Comparison of ENCODE assay signal across 2 cellular contexts in the genomic region with DNA sequence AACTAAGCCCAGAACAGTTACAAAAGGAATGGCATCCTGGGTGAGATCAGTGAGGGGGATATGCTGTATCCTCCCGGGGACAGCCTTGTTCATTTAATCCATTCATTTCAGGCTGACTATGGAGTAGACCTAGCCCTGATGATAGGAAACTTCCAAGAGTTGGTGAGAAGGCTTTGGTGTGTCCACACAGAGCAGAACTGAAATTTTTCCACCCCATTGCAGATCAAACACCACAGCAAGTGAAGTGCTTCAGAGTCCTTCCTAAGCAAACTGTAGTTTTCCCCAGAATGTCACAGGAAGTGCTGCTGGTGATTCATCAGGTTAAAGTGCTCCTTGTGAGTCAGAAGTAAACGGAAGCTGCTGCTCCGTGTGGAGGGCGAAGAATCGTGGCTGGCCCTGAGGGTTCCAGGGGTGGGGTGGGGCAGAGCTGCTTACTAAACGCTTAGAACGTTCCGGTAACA.
TF ChIP-seq lines count a peak whose summit lies in the region.

No MANE protein-coding gene starts in this region.

TF ChIP-seq in HEK293, 187 proteins besides CTCF, POLR2A, EP300 and RAD21 (continued from another document):
- TF ChIP-seq ZNF792 (tag by site-specific recombination; IDR thresholded peaks at IDR 0.05): no peak

TF ChIP-seq in SK-N-SH, 30 proteins besides CTCF, POLR2A, EP300 and RAD21 (continued from another document):
- TF ChIP-seq, protein P1, sequence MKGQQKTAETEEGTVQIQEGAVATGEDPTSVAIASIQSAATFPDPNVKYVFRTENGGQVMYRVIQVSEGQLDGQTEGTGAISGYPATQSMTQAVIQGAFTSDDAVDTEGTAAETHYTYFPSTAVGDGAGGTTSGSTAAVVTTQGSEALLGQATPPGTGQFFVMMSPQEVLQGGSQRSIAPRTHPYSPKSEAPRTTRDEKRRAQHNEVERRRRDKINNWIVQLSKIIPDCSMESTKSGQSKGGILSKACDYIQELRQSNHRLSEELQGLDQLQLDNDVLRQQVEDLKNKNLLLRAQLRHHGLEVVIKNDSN (IDR thresholded peaks at IDR 0.05; ENCODE audit: borderline replicate concordance, low read depth): no peak
- TF ChIP-seq ELF1 (IDR thresholded peaks at IDR 0.05) (peak; percentile 59; the same call in 1 of the 2 replicates), SIN3A (IDR thresholded peaks at IDR 0.05; ENCODE audit: borderline replicate concordance, low read depth, low read length) (no peak; the same call in 1 of the 2 replicates), TEAD4 (IDR thresholded peaks at IDR 0.05; ENCODE audit: borderline replicate concordance, insufficient read depth) (no peak), CHD2 (IDR thresholded peaks at IDR 0.05; ENCODE audit: low read length, partially characterized antibody) (no peak), POLR2AphosphoS5 (IDR thresholded peaks at IDR 0.05; ENCODE audit: low read depth, low read length) (peak; percentile 64; the same call in 1 of the 2 replicates), GATA2 (CRISPR knock-in tag; IDR thresholded peaks at IDR 0.05) (no peak), YY1 (IDR thresholded peaks at IDR 0.05; ENCODE audit: low read depth) (no peak), JUND (IDR thresholded peaks at IDR 0.05) (peak; percentile 92), NRF1 (IDR thresholded peaks at IDR 0.05; ENCODE audit: low read depth, low read length) (no peak), FOSL2 (IDR thresholded peaks at IDR 0.05; ENCODE audit: borderline replicate concordance, low read depth) (peak; percentile 98), TCF12 (IDR thresholded peaks at IDR 0.05) (peak; percentile 72), RXRA (IDR thresholded peaks at IDR 0.05; ENCODE audit: borderline replicate concordance, low read depth) (peak; percentile 56; the same call in 1 of the 2 replicates), SMC3 (IDR thresholded peaks at IDR 0.05; ENCODE audit: low read depth, low read length) (no peak), RCOR1 (IDR thresholded peaks at IDR 0.05; ENCODE audit: low read length) (no peak), NFIC (IDR thresholded peaks at IDR 0.05; ENCODE audit: borderline replicate concordance) (peak; percentile 31; the same call in 1 of the 2 replicates), TAF1 (IDR thresholded peaks at IDR 0.05; ENCODE audit: borderline replicate concordance, low read depth, low read length) (peak; percentile 63; the same call in 1 of the 2 replicates), RFX5 (IDR thresholded peaks at IDR 0.05; ENCODE audit: low read length) (no peak), FOXM1 (IDR thresholded peaks at IDR 0.05; ENCODE audit: low read depth) (no peak), MXI1 (IDR thresholded peaks at IDR 0.05; ENCODE audit: low read depth, low read length) (no peak), GABPA (IDR thresholded peaks at IDR 0.05; ENCODE audit: low read depth) (peak; percentile 67), FOXJ3 (CRISPR knock-in tag; IDR thresholded peaks at IDR 0.05) (no peak), EZH2phosphoT487 (IDR thresholded peaks at IDR 0.05; ENCODE audit: borderline replicate concordance, low read depth) (no peak)
- TF ChIP-seq, protein P2, sequence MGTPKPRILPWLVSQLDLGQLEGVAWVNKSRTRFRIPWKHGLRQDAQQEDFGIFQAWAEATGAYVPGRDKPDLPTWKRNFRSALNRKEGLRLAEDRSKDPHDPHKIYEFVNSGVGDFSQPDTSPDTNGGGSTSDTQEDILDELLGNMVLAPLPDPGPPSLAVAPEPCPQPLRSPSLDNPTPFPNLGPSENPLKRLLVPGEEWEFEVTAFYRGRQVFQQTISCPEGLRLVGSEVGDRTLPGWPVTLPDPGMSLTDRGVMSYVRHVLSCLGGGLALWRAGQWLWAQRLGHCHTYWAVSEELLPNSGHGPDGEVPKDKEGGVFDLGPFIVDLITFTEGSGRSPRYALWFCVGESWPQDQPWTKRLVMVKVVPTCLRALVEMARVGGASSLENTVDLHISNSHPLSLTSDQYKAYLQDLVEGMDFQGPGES (IDR thresholded peaks at IDR 0.05; ENCODE audit: low read depth, low read length): no peak
- TF ChIP-seq, protein P3, sequence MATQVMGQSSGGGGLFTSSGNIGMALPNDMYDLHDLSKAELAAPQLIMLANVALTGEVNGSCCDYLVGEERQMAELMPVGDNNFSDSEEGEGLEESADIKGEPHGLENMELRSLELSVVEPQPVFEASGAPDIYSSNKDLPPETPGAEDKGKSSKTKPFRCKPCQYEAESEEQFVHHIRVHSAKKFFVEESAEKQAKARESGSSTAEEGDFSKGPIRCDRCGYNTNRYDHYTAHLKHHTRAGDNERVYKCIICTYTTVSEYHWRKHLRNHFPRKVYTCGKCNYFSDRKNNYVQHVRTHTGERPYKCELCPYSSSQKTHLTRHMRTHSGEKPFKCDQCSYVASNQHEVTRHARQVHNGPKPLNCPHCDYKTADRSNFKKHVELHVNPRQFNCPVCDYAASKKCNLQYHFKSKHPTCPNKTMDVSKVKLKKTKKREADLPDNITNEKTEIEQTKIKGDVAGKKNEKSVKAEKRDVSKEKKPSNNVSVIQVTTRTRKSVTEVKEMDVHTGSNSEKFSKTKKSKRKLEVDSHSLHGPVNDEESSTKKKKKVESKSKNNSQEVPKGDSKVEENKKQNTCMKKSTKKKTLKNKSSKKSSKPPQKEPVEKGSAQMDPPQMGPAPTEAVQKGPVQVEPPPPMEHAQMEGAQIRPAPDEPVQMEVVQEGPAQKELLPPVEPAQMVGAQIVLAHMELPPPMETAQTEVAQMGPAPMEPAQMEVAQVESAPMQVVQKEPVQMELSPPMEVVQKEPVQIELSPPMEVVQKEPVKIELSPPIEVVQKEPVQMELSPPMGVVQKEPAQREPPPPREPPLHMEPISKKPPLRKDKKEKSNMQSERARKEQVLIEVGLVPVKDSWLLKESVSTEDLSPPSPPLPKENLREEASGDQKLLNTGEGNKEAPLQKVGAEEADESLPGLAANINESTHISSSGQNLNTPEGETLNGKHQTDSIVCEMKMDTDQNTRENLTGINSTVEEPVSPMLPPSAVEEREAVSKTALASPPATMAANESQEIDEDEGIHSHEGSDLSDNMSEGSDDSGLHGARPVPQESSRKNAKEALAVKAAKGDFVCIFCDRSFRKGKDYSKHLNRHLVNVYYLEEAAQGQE (IDR thresholded peaks at IDR 0.05; ENCODE audit: low read depth, low read length): no peak
